ENCODE assay signal across 22 cellular contexts in genomic region chr12:20547788-20548575, GRCh38.
A peak's percentile ranks its signal among the peaks of the same experiment; 100 is the strongest.
DNase-seq lines count a peak whose midpoint lies in the region; ATAC-seq and TF ChIP-seq lines count a peak whose summit lies in the region.
"Had no signal": no experiment of that assay in that cellular context is flagged by ENCODE, and none has a peak within 500 bp of the region (broad histone marks: within the 10 kb centered on the region; RNA-seq: fewer than 3 reads in every experiment).

No MANE protein-coding gene starts in this region.

- no peaks in the 10 kb centered on the region for H3K36me3 Mint-ChIP-seq in CD14-positive monocyte
- H3K36me3 Mint-ChIP-seq: memory B cell had no signal

- H3K9me3 ChIP-seq in gastroesophageal sphincter: no peaks in the 10 kb centered on the region
- H3K9me3 ChIP-seq: suprapubic skin had no signal

- intact Hi-C loops in CD14-positive monocyte (cut with micrococcal nuclease): no loop called here

- CTCF ChIA-PET in BJ (lab: Yijun Ruan, JAX): interaction anchor here (1.2 to 1.6 kb wide), 5 partner anchors 10 to 85 kb away, joined by 3 to 5 read pairs (median 4); no protein-coding TSS in a partner anchor

- H3K4me1 ChIP-seq in gastroesophageal sphincter: peaks cover 3 to 57% (median 4%) of the 10 kb centered on the region in 3 donors
- H3K4me1 ChIP-seq: suprapubic skin had no signal

- no peaks in the 10 kb centered on the region for H3K27me3 ChIP-seq in BJ (ENCODE audit: control insufficient read depth, insufficient read depth, low read length)
- H3K27me3 ChIP-seq in brain microvascular endothelial cell (replicated peaks): no peaks in the 10 kb centered on the region
- H3K27me3 ChIP-seq in gastroesophageal sphincter: no peaks in the 10 kb centered on the region
- H3K27me3 ChIP-seq: suprapubic skin had no signal

- POLR2A ChIA-PET in BJ (lab: Charles Lee): no interaction called here

- ATAC-seq in gastroesophageal sphincter: no peak
- ATAC-seq: activated CD4-positive, CD25-positive, alpha-beta regulatory T cell treated with anti-CD3 and anti-CD28 coated beads, Interleukin-2, amount 50 U/mL, for 24 hours had no signal

- H3K27ac ChIP-seq in brain microvascular endothelial cell (peak overlapping the region; percentile 71), gastroesophageal sphincter (peak overlapping the region; percentile 25 to 69 (median 38))
- H3K27ac ChIP-seq: suprapubic skin had no signal

- H3K27me3 Mint-ChIP-seq in CD14-positive monocyte (ENCODE audit: low read depth in 3 of 3): peaks cover 0 to 1% (median 0%) of the 10 kb centered on the region in 3 donors
- H3K27me3 Mint-ChIP-seq: memory B cell had no signal

- H3K36me3 ChIP-seq in BJ (ENCODE audit: control insufficient read depth, insufficient read depth, low read length): no peaks in the 10 kb centered on the region
- H3K36me3 ChIP-seq in brain microvascular endothelial cell (replicated peaks): no peaks in the 10 kb centered on the region
- no peaks in the 10 kb centered on the region for H3K36me3 ChIP-seq in gastroesophageal sphincter
- H3K36me3 ChIP-seq: suprapubic skin had no signal

- H3K27ac Mint-ChIP-seq in CD14-positive monocyte: no peak overlapping the region
- H3K27ac Mint-ChIP-seq: activated T-helper 2 cell treated with anti-CD3 and anti-CD28 coated beads, Interferon-gamma antibody, Interleukin-2, Interleukin-4, amounts not matched to agents 10 μg/mL and 5 μg/mL and 100 μg/mL, durations not matched to agents 14 hours and 24 hours and 36 hours; memory B cell had no signal

- no peak for TF ChIP-seq POLR2A in gastroesophageal sphincter (IDR thresholded peaks at IDR 0.05)

- H3K4me3 Mint-ChIP-seq in CD14-positive monocyte: no peak overlapping the region
- H3K4me3 Mint-ChIP-seq: memory B cell, neural crest cell had no signal

- DNase-seq in BJ (ENCODE audit: low read depth) (peak; percentile 26), brain microvascular endothelial cell (peak; percentile 23), pulmonary artery endothelial cell (ENCODE audit: low read depth, low spot score) (peak; percentile 8), NAMALWA (ENCODE audit: low spot score) (no peak), H4 (ENCODE audit: low spot score) (no peak), CD14-positive monocyte (ENCODE audit: low spot score) (no peak)
- DNase-seq in activated effector memory CD4-positive, alpha-beta T cell treated with Interleukin-2 at 50 U/mL for 16 hours: no peak
- DNase-seq: AML-193; anterior cingulate cortex; foreskin melanocyte; NCI-H146; NCI-H345; SHP77; stimulated activated CD4-positive, alpha-beta T cell treated with anti-CD3 and anti-CD28 coated beads, Interleukin-4, amount 100 ng/mL, for 24 hours; stimulated activated CD8-positive, alpha-beta memory T cell treated with anti-CD3 and anti-CD28 coated beads, Interleukin-4, amount 100 ng/mL, for 48 hours; T-helper 2 cell had no signal

- in situ Hi-C loops in brain microvascular endothelial cell (cut with HindIII; ENCODE audit: low pct_ligation_motif_present, low sequenced_read_pairs): no loop called here

- no peak for TF ChIP-seq EP300 in gastroesophageal sphincter (IDR thresholded peaks at IDR 0.05)

- WGBS in gastroesophageal sphincter (ENCODE audit: low coverage in 1 of 2), 2 donors: 3 to 9% methylated on average over 2 of the region's 2 CpGs

- peaks cover 6 to 15% (median 11%) of the 10 kb centered on the region in 7 donors for H3K9me3 Mint-ChIP-seq in CD14-positive monocyte
- H3K9me3 Mint-ChIP-seq: activated T-helper 2 cell treated with anti-CD3 and anti-CD28 coated beads, Interferon-gamma antibody, Interleukin-2, Interleukin-4, amounts not matched to agents 10 μg/mL and 5 μg/mL and 100 μg/mL, durations not matched to agents 14 hours and 24 hours and 36 hours; neural crest cell had no signal

- no peak overlapping the region for H3K4me3 ChIP-seq in BJ (ENCODE audit: low read depth, low read length)
- no peak overlapping the region for H3K4me3 ChIP-seq in brain microvascular endothelial cell (ENCODE audit: low read depth, low read length)
- H3K4me3 ChIP-seq in gastroesophageal sphincter: peak overlapping the region in 1 of 2 donors; percentile 10
- H3K4me3 ChIP-seq: suprapubic skin had no signal

- TF ChIP-seq CTCF in BJ (IDR thresholded peaks at IDR 0.05; ENCODE audit: insufficient read depth, low read depth, low read length) (no peak), brain microvascular endothelial cell (IDR thresholded peaks at IDR 0.05; ENCODE audit: low read depth, low read length, missing control alignments) (no peak), gastroesophageal sphincter (IDR thresholded peaks at IDR 0.05) (no peak), CD14-positive monocyte (IDR thresholded peaks at IDR 0.05) (no peak)

- H3K4me1 Mint-ChIP-seq in CD14-positive monocyte: no peaks in the 10 kb centered on the region
- H3K4me1 Mint-ChIP-seq: memory B cell, neural crest cell had no signal

Comparison
In these comparisons a context has a peak if more than half of its experiments do, and no peak if none do; other contexts are left out.
1. DNase-seq: peak in BJ (single experiment), brain microvascular endothelial cell (single experiment) and pulmonary artery endothelial cell (single experiment); none in NAMALWA (single experiment), activated effector memory CD4-positive, alpha-beta T cell treated with Interleukin-2 at 50 U/mL for 16 hours (single experiment), H4 (single experiment) and CD14-positive monocyte (single experiment).